8 cellular contexts compared by ENCODE assay signal in the genomic region with DNA sequence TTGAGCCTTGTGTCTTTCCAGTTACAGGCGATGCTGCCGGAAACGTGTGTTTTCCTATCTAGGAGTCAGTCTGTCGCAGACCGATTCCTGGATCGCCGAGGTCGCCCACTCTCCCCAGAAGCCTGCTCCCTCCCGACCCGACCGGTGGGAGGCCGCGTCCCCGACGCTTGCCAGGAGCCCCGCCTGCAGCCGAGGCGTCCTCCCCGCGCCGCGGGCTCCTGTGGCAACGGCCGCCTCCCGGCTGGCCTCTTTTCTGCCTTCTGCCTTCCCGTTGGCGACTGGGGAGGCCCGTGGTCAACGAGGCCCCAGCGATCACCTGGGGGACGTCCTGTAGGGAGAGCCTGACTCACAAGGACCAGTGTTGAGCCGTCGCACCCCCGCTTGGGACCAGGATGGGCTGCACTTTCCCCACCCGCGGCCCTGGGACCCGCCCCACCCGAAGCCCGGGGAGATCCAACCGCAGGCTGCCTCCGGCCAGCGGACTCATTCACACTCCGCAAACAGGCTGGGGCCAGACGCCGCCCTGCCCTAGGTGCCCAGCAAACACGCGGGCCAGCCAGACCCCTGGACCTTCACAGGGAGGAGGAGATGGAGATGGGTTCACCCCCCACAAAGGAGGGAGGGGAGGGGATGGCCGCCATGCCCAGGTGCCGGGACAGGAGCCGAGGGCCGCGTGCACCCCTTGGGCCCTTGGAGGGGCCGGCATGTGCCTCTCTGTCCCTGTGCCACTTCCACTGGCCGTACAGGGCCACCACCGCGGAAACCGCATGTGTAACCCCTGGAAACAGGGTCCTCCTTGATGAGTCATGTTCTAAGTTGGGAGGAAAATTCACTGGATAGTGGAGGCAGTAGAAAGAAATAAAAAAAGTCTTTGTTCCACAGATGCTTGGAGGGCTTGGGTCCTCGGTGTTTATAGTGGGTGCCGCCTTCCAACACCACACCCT. TPM values are rescaled to one million over a fixed set of nuclear protein-coding genes. Genes with fewer than 3 reads are reported as not detected.
DNase-seq lines count a peak whose midpoint lies in the region; ATAC-seq and TF ChIP-seq lines count a peak whose summit lies in the region.

No MANE protein-coding gene starts in this region.

- no peak for TF ChIP-seq CTCF in prostate gland (IDR thresholded peaks at IDR 0.05)

- DNase-seq in GM03348 (ENCODE audit: low spot score) (peak; percentile 72), HuH-7 (ENCODE audit: low spot score) (peak; percentile 61), amniotic epithelial cell (ENCODE audit: low read depth) (peak; percentile 55), right cardiac atrium (peak; percentile 80 to 87 (median 86)), prostate gland (ENCODE audit: low spot score) (no peak)

- 6% methylated on average over 59 of the region's 59 CpGs for WGBS in right cardiac atrium
- WGBS in prostate gland = 8% methylated on average over 42 of the region's 59 CpGs

- H3K27ac ChIP-seq in right cardiac atrium (ENCODE audit: low read length) (peak overlapping the region; percentile 92), prostate gland (peak overlapping the region; percentile 79 to 82)

- H3K9me3 ChIP-seq in right cardiac atrium (ENCODE audit: control insufficient read depth, low read length) (no peaks in the 10 kb centered on the region), prostate gland (no peaks in the 10 kb centered on the region)

- TF ChIP-seq POLR2A in prostate gland (IDR thresholded peaks at IDR 0.05) = no peak

- H3K27me3 ChIP-seq in right cardiac atrium (ENCODE audit: control insufficient read depth, insufficient read depth) = no peaks in the 10 kb centered on the region
- no peaks in the 10 kb centered on the region for H3K27me3 ChIP-seq in prostate gland (replicated peaks; ENCODE audit: insufficient read depth)

- H3K4me3 ChIP-seq in right cardiac atrium (ENCODE audit: low read length) (peak overlapping the region; percentile 57), prostate gland (peak overlapping the region; percentile 29 to 43)

- intact Hi-C loops in right cardiac atrium (cut with DNase I) = loop anchor here in 2 of 4 donors (5.0 to 10.0 kb wide), 2 partner anchors 123 to 310 kb away; a partner anchor contains a TSS
- intact Hi-C loops in prostate gland (cut with DNase I) = loop anchor here (5.0 to 10.0 kb wide), 3 partner anchors 213 to 350 kb away; a partner anchor contains a TSS

- H3K36me3 ChIP-seq in prostate gland = no peaks in the 10 kb centered on the region

- peaks cover 5% of the 10 kb centered on the region for H3K4me1 ChIP-seq in right cardiac atrium (ENCODE audit: control insufficient read depth, insufficient read depth, low read length)
- peaks cover 9% of the 10 kb centered on the region for H3K4me1 ChIP-seq in prostate gland (replicated peaks)

- ATAC-seq in right cardiac atrium (peak; percentile 12 to 61), GM18858 (IDR thresholded peaks at IDR 0.05; ENCODE audit: unreplicated experiment) (no peak), GM21390 (IDR thresholded peaks at IDR 0.05; ENCODE audit: unreplicated experiment) (no peak), GM21786 (IDR thresholded peaks at IDR 0.05; ENCODE audit: unreplicated experiment) (no peak)

RNA-seq across cellular contexts. Expression of a gene that starts 7.2 kb away (rescaled TPM):
- total RNA-seq in right cardiac atrium (100 to 1,000 TPM; 112 to 192 (median 171) TPM), prostate gland (100 to 1,000 TPM; 163 to 265 TPM)
- 165 TPM for polyA plus RNA-seq in right cardiac atrium

Comparison
In these comparisons a context has a peak if more than half of its experiments do, and no peak if none do; other contexts are left out.
1. ATAC-seq: peak in right cardiac atrium (2 of 2); none in GM18858 (single experiment), GM21390 (single experiment) and GM21786 (single experiment).